Comparison of ENCODE assay signal across 8 cellular contexts in the genomic region with DNA sequence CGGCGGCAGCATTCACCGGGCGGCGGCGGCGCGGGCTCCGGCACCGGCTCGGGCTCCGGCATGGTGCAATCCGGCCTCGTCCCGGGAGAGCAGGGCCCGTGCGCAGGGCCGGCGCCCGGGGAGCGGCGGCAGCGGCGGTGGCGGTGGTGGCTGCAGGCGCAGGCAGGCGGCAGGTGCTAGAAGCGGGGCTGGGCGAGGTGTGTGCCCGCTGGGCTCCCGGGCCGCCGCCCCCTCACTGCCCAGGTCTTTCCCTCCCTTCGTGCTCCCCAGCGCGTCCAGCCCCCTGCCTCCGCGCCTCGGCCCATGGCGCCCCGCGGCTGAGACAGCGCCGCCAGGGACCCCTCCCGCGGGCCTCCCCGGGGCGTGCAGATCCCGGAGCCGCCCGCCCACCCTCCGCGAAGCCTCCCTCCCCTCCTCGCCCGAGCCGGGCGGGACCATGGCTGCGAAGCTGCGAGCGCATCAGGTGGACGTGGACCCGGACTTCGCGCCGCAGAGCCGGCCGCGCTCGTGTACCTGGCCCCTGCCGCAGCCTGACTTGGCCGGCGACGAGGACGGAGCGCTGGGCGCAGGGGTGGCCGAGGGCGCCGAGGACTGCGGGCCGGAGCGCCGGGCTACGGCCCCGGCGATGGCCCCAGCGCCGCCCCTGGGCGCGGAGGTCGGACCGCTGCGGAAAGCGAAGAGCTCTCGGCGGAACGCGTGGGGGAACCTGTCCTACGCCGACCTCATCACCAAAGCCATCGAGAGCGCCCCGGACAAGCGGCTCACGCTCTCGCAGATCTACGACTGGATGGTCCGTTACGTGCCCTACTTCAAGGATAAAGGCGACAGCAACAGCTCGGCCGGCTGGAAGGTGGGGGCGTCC. TPM values are rescaled to one million over a fixed set of nuclear protein-coding genes. Genes with fewer than 3 reads are reported as not detected.
DNase-seq lines count a peak whose midpoint lies in the region; ATAC-seq, FAIRE-seq and TF ChIP-seq lines count a peak whose summit lies in the region.

No MANE protein-coding gene starts in this region.

- H3K4me1 ChIP-seq in A549 (peaks cover 19% of the 10 kb centered on the region; the same call in 2 of the 3 replicates), SJCRH30 (peaks cover 60% of the 10 kb centered on the region), trophoblast cell (ENCODE audit: control insufficient read depth in 1 of 2, insufficient read depth in 2 of 2, low read length in 2 of 2) (peaks cover 43 to 55% of the 10 kb centered on the region in 2 experiments)

- H3K27me3 ChIP-seq in SJCRH30 (no peaks in the 10 kb centered on the region), trophoblast cell (ENCODE audit: insufficient read depth, low read length) (peaks cover 16% of the 10 kb centered on the region)

- in situ Hi-C loops in GM13976 (cut with MboI; ENCODE audit: low sequenced_read_pairs, unreplicated experiment) = no loop called here

- TF ChIP-seq EP300 in A549 (IDR thresholded peaks at IDR 0.05) = no peak

- peak overlapping the region; percentile 74 for H3K18ac ChIP-seq in trophoblast cell (ENCODE audit: low read length)

- peaks cover 6% of the 10 kb centered on the region for H3K79me2 ChIP-seq in trophoblast cell (ENCODE audit: control insufficient read depth, insufficient read depth, low read length, poor library complexity)

- peak overlapping the region; percentile 43 for H2AFZ ChIP-seq in trophoblast cell (ENCODE audit: insufficient read depth, low read length, poor library complexity)

- H3K4me3 ChIP-seq in A549 = peak overlapping the region; percentile 55
- peak overlapping the region; percentile 72 for H3K4me3 ChIP-seq in SJCRH30
- H3K4me3 ChIP-seq in epithelial cell of esophagus (ENCODE audit: low read length) = peak overlapping the region; percentile 28
- H3K4me3 ChIP-seq in trophoblast cell (ENCODE audit: low read depth, low read length) = peak overlapping the region; percentile 72

- ATAC-seq in A549 = peak; percentile 25 to 36
- ATAC-seq in HG02938 (IDR thresholded peaks at IDR 0.05; ENCODE audit: unreplicated experiment) = peak; percentile 26

- POLR2A ChIA-PET in A549 (lab: Yijun Ruan, JAX) = interaction anchor here (0.6 to 2.2 kb wide), 4 partner anchors 20 to 83 kb away, joined by 3 to 15 read pairs (median 4); no protein-coding TSS in a partner anchor

- H3K9me3 ChIP-seq in A549 = no peaks in the 10 kb centered on the region
- no peaks in the 10 kb centered on the region for H3K9me3 ChIP-seq in SJCRH30 (replicated peaks)
- peaks cover 3% of the 10 kb centered on the region for H3K9me3 ChIP-seq in trophoblast cell (ENCODE audit: insufficient read depth, low read depth, low read length)

- H4K12ac ChIP-seq in trophoblast cell (ENCODE audit: low read depth, low read length) = no peak overlapping the region

- 10% methylated on average over 2 of the region's 113 CpGs for WGBS in A549 (ENCODE audit: missing lambda C conversion rate)
- WGBS in trophoblast cell (ENCODE audit: extremely low coverage, insufficient coverage, insufficient read length) = no CpG with 5 or more reads among the region's 113 CpGs

- TF ChIP-seq RAD21 in A549 (conservative IDR thresholded peaks at IDR 0.05 in 1 of 2, IDR thresholded peaks at IDR 0.05 in 1 of 2) = no peak

- CTCF ChIA-PET in A549 (lab: Yijun Ruan, JAX) = interaction anchor here (0.6 to 1.6 kb wide), 12 partner anchors 9 to 72 kb away, joined by 3 to 5 read pairs (median 3); no protein-coding TSS in a partner anchor

- peak overlapping the region; percentile 59 for H3K14ac ChIP-seq in trophoblast cell (ENCODE audit: low read length)

- H3K27ac ChIP-seq in A549 (peak overlapping the region; percentile 45 to 81; a peak in 5 of 6 replicates), SJCRH30 (no peak overlapping the region), trophoblast cell (ENCODE audit: low read depth, low read length) (peak overlapping the region; percentile 15)

- H2AK5ac ChIP-seq in trophoblast cell (ENCODE audit: low read length) = no peak overlapping the region

- peak overlapping the region; percentile 13 for H4K8ac ChIP-seq in trophoblast cell (ENCODE audit: low read depth, low read length)

- H2BK12ac ChIP-seq in trophoblast cell (ENCODE audit: low read length) = no peak overlapping the region

- peak overlapping the region; percentile 16 for H2BK120ac ChIP-seq in trophoblast cell (ENCODE audit: insufficient read depth, low read length, poor library complexity)

- H3K36me3 ChIP-seq in SJCRH30 (no peaks in the 10 kb centered on the region), trophoblast cell (ENCODE audit: control insufficient read depth in 1 of 2, insufficient read depth in 2 of 2, low read length in 2 of 2) (no peaks in the 10 kb centered on the region)

- TF ChIP-seq CTCF in A549 (IDR thresholded peaks at IDR 0.05) = no peak
- no peak for TF ChIP-seq CTCF in GM13976 (IDR thresholded peaks at IDR 0.05; ENCODE audit: borderline replicate concordance, control extremely low read depth, extremely low read depth, insufficient read depth, missing control alignments)
- TF ChIP-seq CTCF in epithelial cell of esophagus (IDR thresholded peaks at IDR 0.05; ENCODE audit: insufficient read depth, low read depth, low read length, missing control alignments) = no peak

- peak overlapping the region; percentile 37 for H3K9ac ChIP-seq in trophoblast cell (ENCODE audit: low read length)

- H3K23ac ChIP-seq in trophoblast cell (ENCODE audit: low read length) = no peak overlapping the region

- no peak for TF ChIP-seq POLR2A in A549 (IDR thresholded peaks at IDR 0.05; ENCODE audit: low read length)

- FAIRE-seq in A549 (lab: Jason Lieb, UNC) = no peak

- DNase-seq in A549 (ENCODE audit: low read depth in 1 of 2, low spot score in 1 of 2) = no peak
- peak; percentile 71 for DNase-seq in GM13976 (ENCODE audit: low spot score)
- DNase-seq in SJCRH30 = peak; percentile 46 to 56
- DNase-seq in epithelial cell of esophagus (ENCODE audit: low read depth) = no peak
- DNase-seq in trophoblast cell = peak in 1 of 2 donors; percentile 44
- no peak for DNase-seq in AG20443 (ENCODE audit: low spot score)
- no peak for DNase-seq in superior temporal gyrus (ENCODE audit: extremely low spot score)

- H3K4me2 ChIP-seq in A549 (peak overlapping the region; percentile 100), trophoblast cell (ENCODE audit: low read length) (peak overlapping the region; percentile 84)

- H2BK5ac ChIP-seq in trophoblast cell (ENCODE audit: low read depth, low read length, poor library complexity) = peak overlapping the region; percentile 6

- H3K4ac ChIP-seq in trophoblast cell (ENCODE audit: low read depth, low read length) = no peak overlapping the region

- peaks cover 30% of the 10 kb centered on the region for H3K79me1 ChIP-seq in trophoblast cell (ENCODE audit: low read length)

- peak overlapping the region; percentile 52 for H4K91ac ChIP-seq in trophoblast cell (ENCODE audit: low read depth, low read length)

TF ChIP-seq in A549, 52 proteins besides CTCF, POLR2A, EP300 and RAD21:
- no peak for TF ChIP-seq GATA3 (IDR thresholded peaks at IDR 0.05; ENCODE audit: borderline replicate concordance)
- no peak for TF ChIP-seq CHD2 (IDR thresholded peaks at IDR 0.05; ENCODE audit: low read length, partially characterized antibody)
- TF ChIP-seq, protein P1, sequence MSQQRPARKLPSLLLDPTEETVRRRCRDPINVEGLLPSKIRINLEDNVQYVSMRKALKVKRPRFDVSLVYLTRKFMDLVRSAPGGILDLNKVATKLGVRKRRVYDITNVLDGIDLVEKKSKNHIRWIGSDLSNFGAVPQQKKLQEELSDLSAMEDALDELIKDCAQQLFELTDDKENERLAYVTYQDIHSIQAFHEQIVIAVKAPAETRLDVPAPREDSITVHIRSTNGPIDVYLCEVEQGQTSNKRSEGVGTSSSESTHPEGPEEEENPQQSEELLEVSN (IDR thresholded peaks at IDR 0.05; ENCODE audit: borderline replicate concordance, low read depth) = peak; percentile 49; the same call in 1 of the 2 replicates
- no peak for TF ChIP-seq RARB (CRISPR knock-in tag; IDR thresholded peaks at IDR 0.05)
- TF ChIP-seq KDM1A (IDR thresholded peaks at IDR 0.05; ENCODE audit: low read depth) = no peak
- TF ChIP-seq, protein P2, sequence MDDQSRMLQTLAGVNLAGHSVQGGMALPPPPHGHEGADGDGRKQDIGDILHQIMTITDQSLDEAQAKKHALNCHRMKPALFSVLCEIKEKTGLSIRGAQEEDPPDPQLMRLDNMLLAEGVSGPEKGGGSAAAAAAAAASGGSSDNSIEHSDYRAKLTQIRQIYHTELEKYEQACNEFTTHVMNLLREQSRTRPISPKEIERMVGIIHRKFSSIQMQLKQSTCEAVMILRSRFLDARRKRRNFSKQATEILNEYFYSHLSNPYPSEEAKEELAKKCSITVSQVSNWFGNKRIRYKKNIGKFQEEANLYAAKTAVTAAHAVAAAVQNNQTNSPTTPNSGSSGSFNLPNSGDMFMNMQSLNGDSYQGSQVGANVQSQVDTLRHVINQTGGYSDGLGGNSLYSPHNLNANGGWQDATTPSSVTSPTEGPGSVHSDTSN (IDR thresholded peaks at IDR 0.05) = no peak
- TF ChIP-seq CHD4 (IDR thresholded peaks at IDR 0.05; ENCODE audit: borderline replicate concordance) = no peak
- TF ChIP-seq, protein P3, sequence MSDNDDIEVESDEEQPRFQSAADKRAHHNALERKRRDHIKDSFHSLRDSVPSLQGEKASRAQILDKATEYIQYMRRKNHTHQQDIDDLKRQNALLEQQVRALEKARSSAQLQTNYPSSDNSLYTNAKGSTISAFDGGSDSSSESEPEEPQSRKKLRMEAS (IDR thresholded peaks at IDR 0.05) = peak; percentile 53; the same call in 1 of the 2 replicates
- no peak for TF ChIP-seq TFCP2L1 (CRISPR knock-in tag; IDR thresholded peaks at IDR 0.05)
- no peak for TF ChIP-seq MAZ (IDR thresholded peaks at IDR 0.05; ENCODE audit: borderline replicate concordance, low read depth, low read length)
- TF ChIP-seq, protein P4, sequence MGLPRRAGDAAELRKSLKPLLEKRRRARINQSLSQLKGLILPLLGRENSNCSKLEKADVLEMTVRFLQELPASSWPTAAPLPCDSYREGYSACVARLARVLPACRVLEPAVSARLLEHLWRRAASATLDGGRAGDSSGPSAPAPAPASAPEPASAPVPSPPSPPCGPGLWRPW (IDR thresholded peaks at IDR 0.05) = no peak

RNA-seq across cellular contexts. Expression of a gene that starts 0.5 kb away (rescaled TPM):
- 0.05 and 0.10 TPM in 2 replicates for polyA plus RNA-seq in A549 (2011; rRNA removed)
- 0.16 and 0.27 TPM in 2 replicates for polyA plus RNA-seq in A549 (2012; cell fraction: cytosol; rRNA removed)
- 0.22 and 0.47 TPM in 2 replicates for polyA plus RNA-seq in A549 (2012; cell fraction: nucleus; rRNA removed)
- polyA plus RNA-seq in A549 (2017; fragmentation: RNase III; extraction: RNeasy Plus Mini Kit Qiagen cat#74134 plus additional on column Dnase treatment) = 0.18 to 0.25 TPM (median 0.22 TPM) in 3 replicates
- polyA minus RNA-seq in A549 (2011; rRNA and poly(A)+ RNA removed) = 0.15 and 0.17 TPM in 2 replicates
- total RNA-seq in SJCRH30 (2014; rRNA removed; shearing (Covaris generic)) = 11.9 and 12.9 TPM in 2 replicates
- polyA plus RNA-seq in trophoblast cell (2013) = 119 and 130 TPM in 2 replicates

Comparison
In these comparisons a context has a peak if more than half of its experiments do, and no peak if none do; other contexts are left out.
1. DNase-seq: peak in GM13976 (single experiment) and SJCRH30 (2 of 2); none in A549 (0 of 2), epithelial cell of esophagus (single experiment), AG20443 (single experiment) and superior temporal gyrus (single experiment).
2. Peak in every context shown above with its lines, with median percentiles within 50 percentile points of each other: H3K4me3 ChIP-seq.